17 cellular contexts compared by ENCODE assay signal in genomic region chr1:218374401-218374848, GRCh38. TPM values are rescaled to one million over a fixed set of nuclear protein-coding genes. Genes with fewer than 3 reads are reported as not detected.
DNase-seq lines count a peak whose midpoint lies in the region; ATAC-seq and TF ChIP-seq lines count a peak whose summit lies in the region.
"Had no signal": no experiment of that assay in that cellular context is flagged by ENCODE, and none has a peak within 500 bp of the region (broad histone marks: within the 10 kb centered on the region; RNA-seq: fewer than 3 reads in every experiment).

No MANE protein-coding gene starts in this region.

- H2BK120ac ChIP-seq in mesenchymal stem cell (ENCODE audit: low read depth, low read length) = no peak overlapping the region

- WGBS in mesenchymal stem cell = 26% methylated on average over 3 of the region's 4 CpGs

- TF ChIP-seq CTCF in choroid plexus epithelial cell (conservative IDR thresholded peaks at IDR 0.05; ENCODE audit: low read depth, low read length) (no peak), thoracic aorta (IDR thresholded peaks at IDR 0.05) (no peak), endothelial cell (IDR thresholded peaks at IDR 0.05; ENCODE audit: unreplicated experiment) (no peak)
- no peak for TF ChIP-seq CTCF in activated CD8-positive, alpha-beta T cell treated with anti-CD3 and anti-CD28 coated beads for 36 hours (IDR thresholded peaks at IDR 0.05)

- DNase-seq in NCI-H69 (lab: John Stamatoyannopoulos, UW) = peak; percentile 29
- peak; percentile 70 for DNase-seq in choroid plexus epithelial cell (ENCODE audit: low read depth)
- peak; percentile 61 for DNase-seq in mesenchymal stem cell
- no peak for DNase-seq in thoracic aorta (ENCODE audit: low spot score)
- DNase-seq in activated CD8-positive, alpha-beta T cell treated with anti-CD3 and anti-CD28 coated beads for 36 hours = no peak
- DNase-seq in endothelial cell (ENCODE audit: low spot score) = no peak
- DNase-seq: activated CD8-positive, alpha-beta memory T cell treated with anti-CD3 and anti-CD28 coated beads, Interleukin-2, amount 10 ng/mL, durations not matched to agents 7 days and 5 days; activated naive CD4-positive, alpha-beta T cell treated with anti-CD3 and anti-CD28 coated beads, Interleukin-2, amount 10 ng/mL, durations not matched to agents 7 days and 5 days; CD4-positive, alpha-beta memory T cell; colonic mucosa; H9; immature natural killer cell; MV-4-11; naive thymus-derived CD8-positive, alpha-beta T cell; NCI-H510A treated with DMSO at 0.1 percent for 48 hours had no signal

- H3K27me3 ChIP-seq in mesenchymal stem cell (ENCODE audit: control insufficient read depth in 1 of 2, insufficient read depth in 1 of 2, low read length in 2 of 2) (no peaks in the 10 kb centered on the region), thoracic aorta (replicated peaks; ENCODE audit: insufficient read depth) (no peaks in the 10 kb centered on the region)
- H3K27me3 ChIP-seq: colonic mucosa had no signal

- CTCF ChIA-PET in activated CD8-positive, alpha-beta T cell treated with anti-CD3 and anti-CD28 coated beads for 36 hours (lab: Charles Lee) = no interaction called here

- H3K27ac Mint-ChIP-seq in activated CD8-positive, alpha-beta T cell treated with anti-CD3 and anti-CD28 coated beads for 36 hours = no peak overlapping the region
- H3K27ac Mint-ChIP-seq in endothelial cell (ENCODE audit: unreplicated experiment) = no peak overlapping the region
- H3K27ac Mint-ChIP-seq: activated CD8-positive, alpha-beta memory T cell treated with anti-CD3 and anti-CD28 coated beads, Interleukin-2, amount 10 ng/mL, durations not matched to agents 7 days and 5 days; activated naive CD4-positive, alpha-beta T cell treated with anti-CD3 and anti-CD28 coated beads, Interleukin-2, amount 10 ng/mL, durations not matched to agents 7 days and 5 days; immature natural killer cell; naive thymus-derived CD8-positive, alpha-beta T cell had no signal

- no peak overlapping the region for H3K14ac ChIP-seq in mesenchymal stem cell (ENCODE audit: low read length in 2 of 2)

- ATAC-seq in thoracic aorta (ENCODE audit: insufficient number of reproducible peaks, low FRiP score, low read depth) = no peak
- no peak for ATAC-seq in activated CD8-positive, alpha-beta T cell treated with anti-CD3 and anti-CD28 coated beads for 36 hours
- no peak for ATAC-seq in HG02981 (IDR thresholded peaks at IDR 0.05; ENCODE audit: unreplicated experiment)
- ATAC-seq in HG03354 (IDR thresholded peaks at IDR 0.05; ENCODE audit: poor library complexity, severe bottlenecking, unreplicated experiment) = no peak
- ATAC-seq: activated CD8-positive, alpha-beta memory T cell treated with anti-CD3 and anti-CD28 coated beads, Interleukin-2, amount 10 ng/mL, durations not matched to agents 7 days and 5 days; naive thymus-derived CD8-positive, alpha-beta T cell had no signal

- peak overlapping the region; percentile 75 for H4K8ac ChIP-seq in mesenchymal stem cell (ENCODE audit: low read length)

- no peak overlapping the region for H2AFZ ChIP-seq in mesenchymal stem cell (ENCODE audit: low read depth, low read length)

- H2BK5ac ChIP-seq in mesenchymal stem cell (ENCODE audit: low read depth, low read length, poor library complexity, severe bottlenecking) = no peak overlapping the region

- peak overlapping the region in 1 of 2 experiments; percentile 69 for H3K18ac ChIP-seq in mesenchymal stem cell (ENCODE audit: low read depth in 1 of 2, low read length in 2 of 2)

- H3K9me3 ChIP-seq in mesenchymal stem cell (ENCODE audit: control insufficient read depth, low read length) = no peaks in the 10 kb centered on the region
- H3K9me3 ChIP-seq in thoracic aorta = no peaks in the 10 kb centered on the region
- H3K9me3 ChIP-seq: colonic mucosa had no signal

- H2BK15ac ChIP-seq in mesenchymal stem cell (ENCODE audit: low read depth, poor library complexity, severe bottlenecking) = no peak overlapping the region

- H3K23ac ChIP-seq in mesenchymal stem cell (ENCODE audit: low read length in 2 of 2) = no peak overlapping the region

- H3K36me3 ChIP-seq in mesenchymal stem cell (ENCODE audit: control insufficient read depth in 1 of 2, insufficient read depth in 2 of 2, low read depth in 1 of 2, low read length in 2 of 2) = peaks cover 0 to 14% of the 10 kb centered on the region in 2 experiments
- no peaks in the 10 kb centered on the region for H3K36me3 ChIP-seq in thoracic aorta
- H3K36me3 ChIP-seq: colonic mucosa had no signal

- no peaks in the 10 kb centered on the region for H3K9me3 Mint-ChIP-seq in activated CD8-positive, alpha-beta T cell treated with anti-CD3 and anti-CD28 coated beads for 36 hours
- no peaks in the 10 kb centered on the region for H3K9me3 Mint-ChIP-seq in endothelial cell (ENCODE audit: unreplicated experiment)
- H3K9me3 Mint-ChIP-seq: activated naive CD4-positive, alpha-beta T cell treated with anti-CD3 and anti-CD28 coated beads, Interleukin-2, amount 10 ng/mL, durations not matched to agents 7 days and 5 days; CD4-positive, alpha-beta memory T cell; H9; immature natural killer cell; naive thymus-derived CD8-positive, alpha-beta T cell had no signal

- H3K36me3 Mint-ChIP-seq in activated CD8-positive, alpha-beta T cell treated with anti-CD3 and anti-CD28 coated beads for 36 hours (ENCODE audit: low read depth) = no peaks in the 10 kb centered on the region
- H3K36me3 Mint-ChIP-seq in endothelial cell (ENCODE audit: low read depth, unreplicated experiment) = no peaks in the 10 kb centered on the region
- H3K36me3 Mint-ChIP-seq: activated CD8-positive, alpha-beta memory T cell treated with anti-CD3 and anti-CD28 coated beads, Interleukin-2, amount 10 ng/mL, durations not matched to agents 7 days and 5 days; activated naive CD4-positive, alpha-beta T cell treated with anti-CD3 and anti-CD28 coated beads, Interleukin-2, amount 10 ng/mL, durations not matched to agents 7 days and 5 days; CD4-positive, alpha-beta memory T cell; immature natural killer cell; naive thymus-derived CD8-positive, alpha-beta T cell had no signal

- peaks cover 14% of the 10 kb centered on the region for H3K4me1 Mint-ChIP-seq in activated CD8-positive, alpha-beta T cell treated with anti-CD3 and anti-CD28 coated beads for 36 hours (ENCODE audit: low read depth)
- peaks cover 10% of the 10 kb centered on the region for H3K4me1 Mint-ChIP-seq in endothelial cell (ENCODE audit: unreplicated experiment)
- H3K4me1 Mint-ChIP-seq: H9 had no signal

- H3K27me3 Mint-ChIP-seq in activated CD8-positive, alpha-beta T cell treated with anti-CD3 and anti-CD28 coated beads for 36 hours = peaks cover 33% of the 10 kb centered on the region
- peaks cover 2% of the 10 kb centered on the region for H3K27me3 Mint-ChIP-seq in endothelial cell (ENCODE audit: unreplicated experiment)

- H3K27ac ChIP-seq in mesenchymal stem cell (ENCODE audit: low read length, poor library complexity, severe bottlenecking) (peak overlapping the region; percentile 3), thoracic aorta (peak overlapping the region; percentile 36 to 39)
- H3K27ac ChIP-seq: colonic mucosa had no signal

- peaks cover 2% of the 10 kb centered on the region for H3K79me1 ChIP-seq in mesenchymal stem cell (replicated peaks; ENCODE audit: low read length, poor library complexity, severe bottlenecking)

- intact Hi-C loops in activated CD8-positive, alpha-beta T cell treated with anti-CD3 and anti-CD28 coated beads for 36 hours (cut with micrococcal nuclease) = no loop called here

- peak overlapping the region in 1 of 2 experiments; percentile 88 for H2BK12ac ChIP-seq in mesenchymal stem cell (ENCODE audit: low read length in 2 of 2)

- peak overlapping the region; percentile 11 for H4K91ac ChIP-seq in mesenchymal stem cell (ENCODE audit: low read length)

- H3K4me3 ChIP-seq in choroid plexus epithelial cell (ENCODE audit: low read depth, low read length) (no peak overlapping the region), mesenchymal stem cell (ENCODE audit: insufficient read depth in 1 of 2, low read depth in 1 of 2, low read length in 2 of 2) (no peak overlapping the region), thoracic aorta (no peak overlapping the region)
- H3K4me3 ChIP-seq: colonic mucosa had no signal

- POLR2A ChIA-PET in activated CD8-positive, alpha-beta T cell treated with anti-CD3 and anti-CD28 coated beads for 36 hours (lab: Charles Lee) = no interaction called here

- H3K4me1 ChIP-seq in mesenchymal stem cell (ENCODE audit: control insufficient read depth, insufficient read depth, low read depth, low read length) = peaks cover 22% of the 10 kb centered on the region
- H3K4me1 ChIP-seq in thoracic aorta (ENCODE audit: control insufficient read depth in 1 of 2, low read depth in 2 of 2) = peaks cover 38 to 72% of the 10 kb centered on the region in 2 donors
- H3K4me1 ChIP-seq: colonic mucosa had no signal

- H3K4me3 Mint-ChIP-seq in activated CD8-positive, alpha-beta T cell treated with anti-CD3 and anti-CD28 coated beads for 36 hours = no peak overlapping the region
- no peak overlapping the region for H3K4me3 Mint-ChIP-seq in endothelial cell (ENCODE audit: unreplicated experiment)
- H3K4me3 Mint-ChIP-seq: activated CD8-positive, alpha-beta memory T cell treated with anti-CD3 and anti-CD28 coated beads, Interleukin-2, amount 10 ng/mL, durations not matched to agents 7 days and 5 days; activated naive CD4-positive, alpha-beta T cell treated with anti-CD3 and anti-CD28 coated beads, Interleukin-2, amount 10 ng/mL, durations not matched to agents 7 days and 5 days; CD4-positive, alpha-beta memory T cell; H9; immature natural killer cell; naive thymus-derived CD8-positive, alpha-beta T cell had no signal

- no peak overlapping the region for H2AK5ac ChIP-seq in mesenchymal stem cell (ENCODE audit: low read length, severe bottlenecking)

- no peak overlapping the region for H3K4me2 ChIP-seq in mesenchymal stem cell (ENCODE audit: low read length, poor library complexity, severe bottlenecking)

- no peak overlapping the region for H3K4ac ChIP-seq in mesenchymal stem cell (ENCODE audit: low read depth in 1 of 2, low read length in 2 of 2)

- H3K9ac ChIP-seq in mesenchymal stem cell (ENCODE audit: low read length) = peak overlapping the region; percentile 4

RNA-seq across cellular contexts. Expression of gene TGFB2, which starts 29.3 kb away (rescaled TPM):
- polyA plus RNA-seq in mesenchymal stem cell (2013, experiment 1 of 2) = 23.5 TPM
- 23.9 TPM for polyA plus RNA-seq in mesenchymal stem cell (2013, experiment 2 of 2)
- total RNA-seq in thoracic aorta (1 to 10 TPM; 9.1 to 9.2 TPM), endothelial cell (ENCODE audit: unreplicated experiment) (0.62 TPM)
- not detected for total RNA-seq in activated CD8-positive, alpha-beta T cell treated with anti-CD3 and anti-CD28 coated beads for 36 hours
- total RNA-seq: activated CD8-positive, alpha-beta memory T cell treated with anti-CD3 and anti-CD28 coated beads, Interleukin-2, amount 10 ng/mL, durations not matched to agents 7 days and 5 days; CD4-positive, alpha-beta memory T cell; H9 had no signal
- polyA plus RNA-seq: CD4-positive, alpha-beta memory T cell; naive thymus-derived CD8-positive, alpha-beta T cell had no signal

Comparison
In these comparisons a context has a peak if more than half of its experiments do, and no peak if none do; other contexts are left out.
1. DNase-seq: peak in NCI-H69 (single experiment), choroid plexus epithelial cell (single experiment) and mesenchymal stem cell (single experiment); none in thoracic aorta (single experiment), activated CD8-positive, alpha-beta T cell treated with anti-CD3 and anti-CD28 coated beads for 36 hours (single experiment) and endothelial cell (single experiment).